Comparison of ENCODE assay signal across 1 cellular context in the genomic region with DNA sequence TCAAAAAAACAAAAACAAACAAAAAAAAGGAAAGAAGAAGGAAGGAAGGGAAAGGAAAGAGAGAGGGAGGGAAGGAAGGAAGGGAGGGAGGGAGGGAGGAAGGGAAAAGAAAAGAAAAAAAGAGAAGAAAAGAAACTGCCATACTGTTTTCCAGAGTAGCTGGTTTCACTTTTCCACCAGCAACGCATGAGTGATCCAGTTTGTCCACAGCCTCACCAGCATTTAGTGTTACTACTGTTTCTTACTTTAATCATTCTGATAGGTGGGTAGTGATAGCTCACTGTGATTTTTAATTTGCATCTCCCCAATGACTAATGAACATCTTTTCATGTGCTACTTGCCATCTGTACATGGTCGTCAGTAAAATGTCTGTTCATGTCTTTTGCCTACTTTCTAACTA.
A peak's percentile ranks its signal among the peaks of the same experiment; 100 is the strongest.
TF ChIP-seq lines count a peak whose summit lies in the region.

No MANE protein-coding gene starts in this region.

TF ChIP-seq in HepG2, 621 proteins besides CTCF, POLR2A, EP300 and RAD21:
- TF ChIP-seq HNRNPK (IDR thresholded peaks at IDR 0.05; ENCODE audit: low read depth, low read length, poor library complexity, severe bottlenecking) (peak; percentile 77), ZNF343 (CRISPR knock-in tag; IDR thresholded peaks at IDR 0.05) (no peak)
